Comparison of ENCODE assay signal across 8 cellular contexts in the genomic region with DNA sequence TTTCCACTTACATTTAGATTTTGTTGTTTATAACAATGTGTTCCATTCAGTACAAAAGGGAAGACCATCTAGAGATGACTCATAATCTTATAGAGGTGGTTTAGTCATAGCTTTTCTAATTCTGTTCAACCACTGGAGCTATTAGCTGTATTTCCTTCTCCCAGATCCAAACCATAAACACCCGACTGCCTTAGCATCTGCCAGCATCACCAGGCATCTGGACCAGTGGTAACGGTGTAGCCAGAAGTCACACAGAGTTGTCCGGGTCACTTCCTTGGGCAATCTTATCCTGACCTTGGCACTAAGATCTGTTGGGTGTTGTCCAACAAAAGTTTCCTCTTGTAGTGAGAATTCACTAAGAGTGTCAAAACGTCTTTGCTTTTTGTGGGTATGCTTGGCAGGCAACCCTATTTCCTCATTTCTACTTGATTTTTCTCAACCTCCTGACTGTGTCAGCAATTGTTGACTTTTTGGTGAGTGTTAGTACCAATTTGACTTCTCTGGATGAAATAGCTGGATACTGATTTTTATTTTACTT.
DNase-seq lines count a peak whose midpoint lies in the region; TF ChIP-seq lines count a peak whose summit lies in the region.
"Had no signal": no experiment of that assay in that cellular context is flagged by ENCODE, and none has a peak within 500 bp of the region (broad histone marks: within the 10 kb centered on the region; RNA-seq: fewer than 3 reads in every experiment).

No MANE protein-coding gene starts in this region.

- H3K9me3 Mint-ChIP-seq in HFFc6: no peaks in the 10 kb centered on the region

- H3K4me3 Mint-ChIP-seq in HFFc6: peak overlapping the region; percentile 35; the same call in 1 of the 2 replicates

- no peaks in the 10 kb centered on the region for H3K27me3 Mint-ChIP-seq in HFFc6 (ENCODE audit: insufficient read depth)

- no peaks in the 10 kb centered on the region for H3K4me1 ChIP-seq in colonic mucosa

- DNase-seq in HFFc6 (peak; percentile 78), RPMI8226 (peak; percentile 86), colonic mucosa (peak; percentile 34), retinal pigment epithelial cell (ENCODE audit: low read depth) (peak; percentile 89), activated gamma-delta T cell treated with Interleukin-2 at 50 U/mL for 16 hours (no peak), globus pallidus (ENCODE audit: low spot score) (no peak), WERI-Rb-1 (no peak)

- H3K9ac ChIP-seq in colonic mucosa (ENCODE audit: low read depth in 2 of 2, low read length in 2 of 2): peak overlapping the region in 1 of 2 donors; percentile 28

- peaks cover 15% of the 10 kb centered on the region for H3K4me1 Mint-ChIP-seq in HFFc6 (ENCODE audit: low read depth)

- peak overlapping the region; percentile 54; the same call in 1 of the 2 replicates for H3K27ac Mint-ChIP-seq in HFFc6

- H3K4me3 ChIP-seq in colonic mucosa (no peak overlapping the region), retinal pigment epithelial cell (ENCODE audit: low read length) (no peak overlapping the region), WERI-Rb-1 (ENCODE audit: low read depth, low read length) (no peak overlapping the region)
- H3K4me3 ChIP-seq: ovary had no signal

- H3K27ac ChIP-seq in colonic mucosa (no peak overlapping the region), WERI-Rb-1 (no peak overlapping the region)
- H3K27ac ChIP-seq: ovary had no signal

- no peaks in the 10 kb centered on the region for H3K9me3 ChIP-seq in colonic mucosa
- H3K9me3 ChIP-seq in WERI-Rb-1 (ENCODE audit: severe bottlenecking): no peaks in the 10 kb centered on the region
- H3K9me3 ChIP-seq: ovary had no signal

- TF ChIP-seq CTCF in HFFc6 (IDR thresholded peaks at IDR 0.05): no peak
- TF ChIP-seq CTCF in colonic mucosa (IDR thresholded peaks at IDR 0.05): no peak
- no peak for TF ChIP-seq CTCF in retinal pigment epithelial cell (conservative IDR thresholded peaks at IDR 0.05; ENCODE audit: low read depth, low read length)
- no peak for TF ChIP-seq CTCF in WERI-Rb-1 (IDR thresholded peaks at IDR 0.05; ENCODE audit: low read depth, low read length)

- H3K27me3 ChIP-seq in colonic mucosa (no peaks in the 10 kb centered on the region), WERI-Rb-1 (ENCODE audit: insufficient read depth, low read depth, severe bottlenecking) (no peaks in the 10 kb centered on the region)
- H3K27me3 ChIP-seq: ovary had no signal

- no peaks in the 10 kb centered on the region for H3K36me3 ChIP-seq in colonic mucosa
- no peaks in the 10 kb centered on the region for H3K36me3 ChIP-seq in WERI-Rb-1
- H3K36me3 ChIP-seq: ovary had no signal

- intact Hi-C loops in colonic mucosa (cut with DNase I): no loop called here

- H3K36me3 Mint-ChIP-seq in HFFc6 (ENCODE audit: low read depth): no peaks in the 10 kb centered on the region

Comparison
In these comparisons a context has a peak if more than half of its experiments do, and no peak if none do; other contexts are left out.
1. DNase-seq: peak in HFFc6 (single experiment), RPMI8226 (single experiment), colonic mucosa (single experiment) and retinal pigment epithelial cell (single experiment); none in activated gamma-delta T cell treated with Interleukin-2 at 50 U/mL for 16 hours (single experiment), globus pallidus (single experiment) and WERI-Rb-1 (single experiment).